Comparison of ENCODE assay signal across 1 cellular context in genomic region chr3:110685630-110686029, GRCh38.
TF ChIP-seq lines count a peak whose summit lies in the region.

No MANE protein-coding gene starts in this region.

TF ChIP-seq in H1, 55 proteins besides CTCF, POLR2A, EP300 and RAD21:
- TF ChIP-seq GABPA (IDR thresholded peaks at IDR 0.05; ENCODE audit: borderline replicate concordance, insufficient read depth, low read length) = no peak
- TF ChIP-seq HDAC2 (IDR thresholded peaks at IDR 0.05; ENCODE audit: borderline replicate concordance in 1 of 2, low read depth in 2 of 2, low read length in 2 of 2) = peak in 1 of 2 experiments; percentile 65; a peak in 1 of 4 replicates
- TF ChIP-seq TAF7 (optimal IDR thresholded peaks at IDR 0.05; ENCODE audit: borderline replicate concordance, low read depth, low read length) = no peak
- TF ChIP-seq, protein P1, sequence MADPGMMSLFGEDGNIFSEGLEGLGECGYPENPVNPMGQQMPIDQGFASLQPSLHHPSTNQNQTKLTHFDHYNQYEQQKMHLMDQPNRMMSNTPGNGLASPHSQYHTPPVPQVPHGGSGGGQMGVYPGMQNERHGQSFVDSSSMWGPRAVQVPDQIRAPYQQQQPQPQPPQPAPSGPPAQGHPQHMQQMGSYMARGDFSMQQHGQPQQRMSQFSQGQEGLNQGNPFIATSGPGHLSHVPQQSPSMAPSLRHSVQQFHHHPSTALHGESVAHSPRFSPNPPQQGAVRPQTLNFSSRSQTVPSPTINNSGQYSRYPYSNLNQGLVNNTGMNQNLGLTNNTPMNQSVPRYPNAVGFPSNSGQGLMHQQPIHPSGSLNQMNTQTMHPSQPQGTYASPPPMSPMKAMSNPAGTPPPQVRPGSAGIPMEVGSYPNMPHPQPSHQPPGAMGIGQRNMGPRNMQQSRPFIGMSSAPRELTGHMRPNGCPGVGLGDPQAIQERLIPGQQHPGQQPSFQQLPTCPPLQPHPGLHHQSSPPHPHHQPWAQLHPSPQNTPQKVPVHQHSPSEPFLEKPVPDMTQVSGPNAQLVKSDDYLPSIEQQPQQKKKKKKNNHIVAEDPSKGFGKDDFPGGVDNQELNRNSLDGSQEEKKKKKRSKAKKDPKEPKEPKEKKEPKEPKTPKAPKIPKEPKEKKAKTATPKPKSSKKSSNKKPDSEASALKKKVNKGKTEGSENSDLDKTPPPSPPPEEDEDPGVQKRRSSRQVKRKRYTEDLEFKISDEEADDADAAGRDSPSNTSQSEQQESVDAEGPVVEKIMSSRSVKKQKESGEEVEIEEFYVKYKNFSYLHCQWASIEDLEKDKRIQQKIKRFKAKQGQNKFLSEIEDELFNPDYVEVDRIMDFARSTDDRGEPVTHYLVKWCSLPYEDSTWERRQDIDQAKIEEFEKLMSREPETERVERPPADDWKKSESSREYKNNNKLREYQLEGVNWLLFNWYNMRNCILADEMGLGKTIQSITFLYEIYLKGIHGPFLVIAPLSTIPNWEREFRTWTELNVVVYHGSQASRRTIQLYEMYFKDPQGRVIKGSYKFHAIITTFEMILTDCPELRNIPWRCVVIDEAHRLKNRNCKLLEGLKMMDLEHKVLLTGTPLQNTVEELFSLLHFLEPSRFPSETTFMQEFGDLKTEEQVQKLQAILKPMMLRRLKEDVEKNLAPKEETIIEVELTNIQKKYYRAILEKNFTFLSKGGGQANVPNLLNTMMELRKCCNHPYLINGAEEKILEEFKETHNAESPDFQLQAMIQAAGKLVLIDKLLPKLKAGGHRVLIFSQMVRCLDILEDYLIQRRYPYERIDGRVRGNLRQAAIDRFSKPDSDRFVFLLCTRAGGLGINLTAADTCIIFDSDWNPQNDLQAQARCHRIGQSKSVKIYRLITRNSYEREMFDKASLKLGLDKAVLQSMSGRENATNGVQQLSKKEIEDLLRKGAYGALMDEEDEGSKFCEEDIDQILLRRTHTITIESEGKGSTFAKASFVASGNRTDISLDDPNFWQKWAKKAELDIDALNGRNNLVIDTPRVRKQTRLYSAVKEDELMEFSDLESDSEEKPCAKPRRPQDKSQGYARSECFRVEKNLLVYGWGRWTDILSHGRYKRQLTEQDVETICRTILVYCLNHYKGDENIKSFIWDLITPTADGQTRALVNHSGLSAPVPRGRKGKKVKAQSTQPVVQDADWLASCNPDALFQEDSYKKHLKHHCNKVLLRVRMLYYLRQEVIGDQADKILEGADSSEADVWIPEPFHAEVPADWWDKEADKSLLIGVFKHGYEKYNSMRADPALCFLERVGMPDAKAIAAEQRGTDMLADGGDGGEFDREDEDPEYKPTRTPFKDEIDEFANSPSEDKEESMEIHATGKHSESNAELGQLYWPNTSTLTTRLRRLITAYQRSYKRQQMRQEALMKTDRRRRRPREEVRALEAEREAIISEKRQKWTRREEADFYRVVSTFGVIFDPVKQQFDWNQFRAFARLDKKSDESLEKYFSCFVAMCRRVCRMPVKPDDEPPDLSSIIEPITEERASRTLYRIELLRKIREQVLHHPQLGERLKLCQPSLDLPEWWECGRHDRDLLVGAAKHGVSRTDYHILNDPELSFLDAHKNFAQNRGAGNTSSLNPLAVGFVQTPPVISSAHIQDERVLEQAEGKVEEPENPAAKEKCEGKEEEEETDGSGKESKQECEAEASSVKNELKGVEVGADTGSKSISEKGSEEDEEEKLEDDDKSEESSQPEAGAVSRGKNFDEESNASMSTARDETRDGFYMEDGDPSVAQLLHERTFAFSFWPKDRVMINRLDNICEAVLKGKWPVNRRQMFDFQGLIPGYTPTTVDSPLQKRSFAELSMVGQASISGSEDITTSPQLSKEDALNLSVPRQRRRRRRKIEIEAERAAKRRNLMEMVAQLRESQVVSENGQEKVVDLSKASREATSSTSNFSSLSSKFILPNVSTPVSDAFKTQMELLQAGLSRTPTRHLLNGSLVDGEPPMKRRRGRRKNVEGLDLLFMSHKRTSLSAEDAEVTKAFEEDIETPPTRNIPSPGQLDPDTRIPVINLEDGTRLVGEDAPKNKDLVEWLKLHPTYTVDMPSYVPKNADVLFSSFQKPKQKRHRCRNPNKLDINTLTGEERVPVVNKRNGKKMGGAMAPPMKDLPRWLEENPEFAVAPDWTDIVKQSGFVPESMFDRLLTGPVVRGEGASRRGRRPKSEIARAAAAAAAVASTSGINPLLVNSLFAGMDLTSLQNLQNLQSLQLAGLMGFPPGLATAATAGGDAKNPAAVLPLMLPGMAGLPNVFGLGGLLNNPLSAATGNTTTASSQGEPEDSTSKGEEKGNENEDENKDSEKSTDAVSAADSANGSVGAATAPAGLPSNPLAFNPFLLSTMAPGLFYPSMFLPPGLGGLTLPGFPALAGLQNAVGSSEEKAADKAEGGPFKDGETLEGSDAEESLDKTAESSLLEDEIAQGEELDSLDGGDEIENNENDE (IDR thresholded peaks at IDR 0.05; ENCODE audit: insufficient replicate concordance, low read length) = peak; percentile 70
- TF ChIP-seq TEAD4 (IDR thresholded peaks at IDR 0.05; ENCODE audit: low read depth, low read length) = no peak
